Comparison of ENCODE assay signal across 17 cellular contexts in genomic region chr10:34420795-34421194, GRCh38.
DNase-seq lines count a peak whose midpoint lies in the region; ATAC-seq and TF ChIP-seq lines count a peak whose summit lies in the region.
"Had no signal": no experiment of that assay in that cellular context is flagged by ENCODE, and none has a peak within 500 bp of the region (broad histone marks: within the 10 kb centered on the region; RNA-seq: fewer than 3 reads in every experiment).

No MANE protein-coding gene starts in this region.

- intact Hi-C loops in thyroid gland (cut with DNase I), result no loop called here

- POLR2A ChIA-PET in HEK293 (lab: Yijun Ruan, JAX), result no interaction called here

- no peaks in the 10 kb centered on the region for H3K9me3 ChIP-seq in HEK293 (ENCODE audit: control insufficient read depth, insufficient read depth, low read depth, low read length)
- no peaks in the 10 kb centered on the region for H3K9me3 ChIP-seq in thyroid gland
- H3K9me3 ChIP-seq in MG63, result no peaks in the 10 kb centered on the region
- H3K9me3 ChIP-seq: Caco-2 had no signal

- DNase-seq in ACHN (peak; percentile 51), kidney glomerular epithelial cell (lab: John Stamatoyannopoulos, UW) (peak; percentile 55), thyroid gland (peak; percentile 76 to 85), MG63 (no peak)
- DNase-seq: AML-193; Caco-2; CD4-positive, alpha-beta T cell; DMS153; DND-41; EL; HCEC 1CT had no signal

- H3K27ac ChIP-seq in HEK293 (ENCODE audit: extremely low read depth, low read depth, low read length) (no peak overlapping the region), thyroid gland (no peak overlapping the region)
- H3K27ac ChIP-seq: C4-2B, KMS-11 had no signal

- 0% methylated on average over 1 of the region's 1 CpG for WGBS in thyroid gland, 2 donors

- H3K27me3 ChIP-seq in thyroid gland (no peaks in the 10 kb centered on the region), MG63 (no peaks in the 10 kb centered on the region)

- ATAC-seq in HG02678 (IDR thresholded peaks at IDR 0.05; ENCODE audit: unreplicated experiment), result no peak
- no peak for ATAC-seq in GM18505 (IDR thresholded peaks at IDR 0.05; ENCODE audit: unreplicated experiment)
- ATAC-seq: GM12878 had no signal

- in situ Hi-C loops in ACHN (cut with HindIII; ENCODE audit: low pct_ligation_motif_present, low pct_unique_long_range_greater_than_20kb, low sequenced_read_pairs), result no loop called here

- no peaks in the 10 kb centered on the region for H3K36me3 ChIP-seq in HEK293 (ENCODE audit: control insufficient read depth in 2 of 2, insufficient read depth in 1 of 2, low read length in 2 of 2)
- no peaks in the 10 kb centered on the region for H3K36me3 ChIP-seq in thyroid gland
- no peaks in the 10 kb centered on the region for H3K36me3 ChIP-seq in MG63

- CTCF ChIA-PET in HEK293 (lab: Yijun Ruan, JAX), result interaction anchor here (0.7 kb wide), 1 partner anchor 22 kb away, joined by 4 read pairs; no protein-coding TSS in a partner anchor

- TF ChIP-seq CTCF in HEK293 (tag by site-specific recombination; IDR thresholded peaks at IDR 0.05) (no peak), thyroid gland (IDR thresholded peaks at IDR 0.05) (no peak)

- TF ChIP-seq POLR2A in thyroid gland (IDR thresholded peaks at IDR 0.05) (no peak), GM18505 (IDR thresholded peaks at IDR 0.05; ENCODE audit: borderline replicate concordance, extremely low read depth, insufficient read depth, insufficient read length) (no peak)

- H3K4me3 ChIP-seq in HEK293 (ENCODE audit: low read depth, low read length), result no peak overlapping the region
- no peak overlapping the region for H3K4me3 ChIP-seq in thyroid gland (replicated peaks in 1 of 3)
- H3K4me3 ChIP-seq in MG63, result no peak overlapping the region
- H3K4me3 ChIP-seq: GM12878 had no signal

- H3K4me1 ChIP-seq in HEK293 (ENCODE audit: control insufficient read depth, insufficient read depth, low read length), result peaks cover 20% of the 10 kb centered on the region
- peaks cover 12 to 22% of the 10 kb centered on the region in 2 donors for H3K4me1 ChIP-seq in thyroid gland

TF ChIP-seq in HEK293, 187 proteins besides CTCF, POLR2A, EP300 and RAD21:
- peak; percentile 70 for TF ChIP-seq GLIS1 (tag by site-specific recombination; IDR thresholded peaks at IDR 0.05)
- no peak for TF ChIP-seq ZNF423 (tag by site-specific recombination; IDR thresholded peaks at IDR 0.05)
